ENCODE assay signal across 23 cellular contexts in genomic region chr17:65990593-65990992, GRCh38.
A peak's percentile ranks its signal among the peaks of the same experiment; 100 is the strongest.
DNase-seq lines count a peak whose midpoint lies in the region; ATAC-seq, FAIRE-seq and TF ChIP-seq lines count a peak whose summit lies in the region.
"Had no signal": no experiment of that assay in that cellular context is flagged by ENCODE, and none has a peak within 500 bp of the region (broad histone marks: within the 10 kb centered on the region; RNA-seq: fewer than 3 reads in every experiment).

No MANE protein-coding gene starts in this region.

- no peak overlapping the region for H4K5ac ChIP-seq in H1 (ENCODE audit: insufficient read length, low read depth, low read length)

- H3K56ac ChIP-seq in H1 (replicated peaks; ENCODE audit: insufficient read length, low read depth, low read length), result no peak overlapping the region

- no peak overlapping the region for H3K9ac ChIP-seq in H1 (replicated peaks in 1 of 4; ENCODE audit: extremely low read depth in 1 of 4, low read depth in 3 of 4, low read length in 3 of 4)
- H3K9ac ChIP-seq: BLaER1, SK-N-SH had no signal

- TF ChIP-seq RAD21 in H1 (IDR thresholded peaks at IDR 0.05 in 1 of 2, conservative IDR thresholded peaks at IDR 0.05 in 1 of 2; ENCODE audit: low read depth in 2 of 2, low read length in 2 of 2), result no peak

- no peaks in the 10 kb centered on the region for H3K79me1 ChIP-seq in H1 (ENCODE audit: low read depth, low read length)

- H3K18ac ChIP-seq in H1 (ENCODE audit: extremely low read depth, low read length), result no peak overlapping the region

- H3K36me3 ChIP-seq in right atrium auricular region (no peaks in the 10 kb centered on the region), H1 (ENCODE audit: control insufficient read depth in 2 of 4, insufficient read depth in 4 of 4, low read length in 3 of 4) (no peaks in the 10 kb centered on the region)
- H3K36me3 ChIP-seq: BLaER1 had no signal

- no peaks in the 10 kb centered on the region for H3K23me2 ChIP-seq in H1 (ENCODE audit: low read depth, low read length)

- H2BK20ac ChIP-seq in H1 (ENCODE audit: low read length), result no peak overlapping the region

- no peak for TF ChIP-seq POLR2A in H1 (IDR thresholded peaks at IDR 0.05; ENCODE audit: control extremely low read depth in 1 of 2, low read depth in 2 of 2, low read length in 2 of 2)

- no peak for TF ChIP-seq CTCF in right atrium auricular region (IDR thresholded peaks at IDR 0.05)
- TF ChIP-seq CTCF in H1 (IDR thresholded peaks at IDR 0.05; ENCODE audit: control extremely low read depth in 1 of 3, insufficient read depth in 1 of 3, low read depth in 1 of 3, low read length in 3 of 3), result no peak

- 79% methylated on average over 3 of the region's 3 CpGs; no CpG with 5 or more reads in 1 of the 2 experiments for WGBS in H1 (ENCODE audit: extremely low coverage in 1 of 2, insufficient coverage in 1 of 2, insufficient read length in 1 of 2, insufficient replicate concordance in 2 of 2, low coverage in 1 of 2, low lambda C conversion rate in 2 of 2, missing lambda C conversion rate in 1 of 2), 2 experiments
- WGBS in right cardiac atrium, result 84% methylated on average over 3 of the region's 3 CpGs

- no peak overlapping the region for H2AK5ac ChIP-seq in H1 (ENCODE audit: low read depth, low read length)

- H3K4ac ChIP-seq in H1 (replicated peaks; ENCODE audit: insufficient read length, low read depth, low read length), result no peak overlapping the region

- DNase-seq in Right ventricle myocardium superior (peak; percentile 83), right atrium auricular region (ENCODE audit: low spot score) (no peak), H1 (ENCODE audit: low read depth in 1 of 2, low spot score in 2 of 2) (no peak), right cardiac atrium (peak in 2 of 3 donors; percentile 51 to 58), RKO (ENCODE audit: low spot score) (no peak)
- DNase-seq: CD4-positive, CD25-positive, alpha-beta regulatory T cell; DMS53; GOT3; HCEC 1CT; Kasumi-1; NCI-H1105 treated with DMSO at 0.1 percent for 48 hours; NCI-H146; NCI-H1930; NCI-H2107; NCI-H524; NCI-H774; SK-N-SH; SW 1271 had no signal

- no peak overlapping the region for H3K4me2 ChIP-seq in H1 (ENCODE audit: insufficient read depth in 1 of 2, low read depth in 2 of 2, low read length in 2 of 2)
- H3K4me2 ChIP-seq: BLaER1, SK-N-SH had no signal

- H3K23ac ChIP-seq in H1 (ENCODE audit: insufficient read length), result no peak overlapping the region

- CTCF ChIA-PET in H1 (lab: Charles Lee; ENCODE audit: partially characterized antibody), result no interaction called here

- no peak overlapping the region for H3K14ac ChIP-seq in H1 (ENCODE audit: insufficient read length)

- no peaks in the 10 kb centered on the region for H3K79me2 ChIP-seq in H1 (ENCODE audit: control insufficient read depth in 1 of 2, insufficient read depth in 2 of 2, low read length in 2 of 2)

- POLR2A ChIA-PET in H1 (lab: Charles Lee; ENCODE audit: partially characterized antibody), result no interaction called here

- H3K27ac ChIP-seq in right atrium auricular region (no peak overlapping the region), H1 (ENCODE audit: low read depth, low read length) (no peak overlapping the region), right cardiac atrium (ENCODE audit: low read length) (no peak overlapping the region)
- H3K27ac ChIP-seq: BLaER1, RWPE1 had no signal

- no peak for TF ChIP-seq EP300 in H1 (IDR thresholded peaks at IDR 0.05; ENCODE audit: borderline replicate concordance in 1 of 2, low read depth in 2 of 2, low read length in 2 of 2)

- no peak overlapping the region for H2BK120ac ChIP-seq in H1 (replicated peaks; ENCODE audit: low read depth, low read length)

- H2BK12ac ChIP-seq in H1 (ENCODE audit: low read depth, low read length), result 0 out of 2 replicates have a peak overlapping the region, but pooled peaks have one; percentile 27

- H4K8ac ChIP-seq in H1 (ENCODE audit: extremely low read depth, insufficient read depth, low read length), result no peak overlapping the region

- H2AFZ ChIP-seq in H1 (ENCODE audit: low read length), result peak overlapping the region; percentile 58; the same call in 1 of the 2 replicates

- no peak overlapping the region for H2BK5ac ChIP-seq in H1 (ENCODE audit: low read depth, low read length)

- H4K91ac ChIP-seq in H1 (replicated peaks; ENCODE audit: insufficient read length, low read length), result no peak overlapping the region

- H2BK15ac ChIP-seq in H1 (ENCODE audit: low read length), result no peak overlapping the region

- no peaks in the 10 kb centered on the region for H3K4me1 ChIP-seq in right atrium auricular region
- H3K4me1 ChIP-seq in H1 (replicated peaks in 1 of 4; ENCODE audit: control insufficient read depth in 3 of 4, insufficient read depth in 4 of 4, low read length in 3 of 4), result peaks cover 0 to 5% (median 0%) of the 10 kb centered on the region in 4 experiments; a peak in 1 of 7 replicates
- H3K4me1 ChIP-seq in right cardiac atrium (ENCODE audit: control insufficient read depth, insufficient read depth, low read length), result no peaks in the 10 kb centered on the region
- H3K4me1 ChIP-seq: BLaER1 had no signal

- ATAC-seq in Right ventricle myocardium superior (ENCODE audit: poor library complexity) (peak; percentile 99), right cardiac atrium (peak in 1 of 2 donors; percentile 56), HG02678 (IDR thresholded peaks at IDR 0.05; ENCODE audit: unreplicated experiment) (no peak), GM18870 (IDR thresholded peaks at IDR 0.05; ENCODE audit: unreplicated experiment) (no peak)
- ATAC-seq: HepG2 had no signal

- no peaks in the 10 kb centered on the region for H4K20me1 ChIP-seq in H1 (replicated peaks in 1 of 2; ENCODE audit: control insufficient read depth in 1 of 2, insufficient read depth in 2 of 2, low read length in 2 of 2)
- H4K20me1 ChIP-seq: BLaER1 had no signal

- no peaks in the 10 kb centered on the region for H3K27me3 ChIP-seq in right atrium auricular region
- H3K27me3 ChIP-seq in H1 (replicated peaks in 1 of 4; ENCODE audit: control insufficient read depth in 3 of 4, extremely low read depth in 1 of 4, insufficient read depth in 3 of 4, low read length in 3 of 4), result no peaks in the 10 kb centered on the region
- H3K27me3 ChIP-seq in right cardiac atrium (ENCODE audit: control insufficient read depth, insufficient read depth), result no peaks in the 10 kb centered on the region
- H3K27me3 ChIP-seq: BLaER1 had no signal

- intact Hi-C loops in Right ventricle myocardium superior (cut with DNase I) (no loop called here), right cardiac atrium (cut with DNase I) (no loop called here)

- H3K4me3 ChIP-seq in right atrium auricular region, result no peak overlapping the region
- no peak overlapping the region for H3K4me3 ChIP-seq in H1 (ENCODE audit: extremely low read depth in 1 of 4, insufficient read depth in 2 of 4, low read depth in 3 of 4, low read length in 4 of 4)
- no peak overlapping the region for H3K4me3 ChIP-seq in right cardiac atrium (ENCODE audit: low read length)
- H3K4me3 ChIP-seq: BLaER1 had no signal

- peaks cover 0 to 21% of the 10 kb centered on the region in 2 donors for H3K9me3 ChIP-seq in right atrium auricular region
- no peaks in the 10 kb centered on the region; a peak in 1 of 4 replicates for H3K9me3 ChIP-seq in H1 (ENCODE audit: insufficient read depth in 2 of 2, low read depth in 1 of 2, low read length in 1 of 2)
- peaks cover 3% of the 10 kb centered on the region for H3K9me3 ChIP-seq in right cardiac atrium (ENCODE audit: control insufficient read depth, low read length)

- no peak for FAIRE-seq in H1 (lab: Jason Lieb, UNC)
- FAIRE-seq: HepG2 had no signal

TF ChIP-seq in H1, 55 proteins besides CTCF, POLR2A, EP300 and RAD21:
- TF ChIP-seq ATF2 (IDR thresholded peaks at IDR 0.05; ENCODE audit: low read length) (no peak), BACH1 (IDR thresholded peaks at IDR 0.05; ENCODE audit: low read length) (no peak), RFX5 (IDR thresholded peaks at IDR 0.05; ENCODE audit: borderline replicate concordance, low read depth, low read length) (no peak), RNF2 (IDR thresholded peaks at IDR 0.05; ENCODE audit: borderline replicate concordance, low read depth, low read length, missing control alignments, poor library complexity, severe bottlenecking) (no peak), GTF2F1 (IDR thresholded peaks at IDR 0.05; ENCODE audit: borderline replicate concordance, low read depth, low read length) (no peak), KDM4A (IDR thresholded peaks at IDR 0.05; ENCODE audit: low read depth, low read length, severe bottlenecking) (no peak), CHD1 (IDR thresholded peaks at IDR 0.05; ENCODE audit: low read depth, low read length) (no peak), EGR1 (IDR thresholded peaks at IDR 0.05; ENCODE audit: borderline replicate concordance, low read depth, low read length) (no peak), CHD2 (IDR thresholded peaks at IDR 0.05; ENCODE audit: low read length) (no peak), MAFK (IDR thresholded peaks at IDR 0.05; ENCODE audit: low read depth, low read length) (no peak), TAF7 (optimal IDR thresholded peaks at IDR 0.05; ENCODE audit: borderline replicate concordance, low read depth, low read length) (no peak), E2F6 (IDR thresholded peaks at IDR 0.05) (no peak), BCL11A (IDR thresholded peaks at IDR 0.05; ENCODE audit: low read depth in 2 of 2, low read length in 2 of 2) (no peak)

Comparison
In these comparisons a context has a peak if more than half of its experiments do, and no peak if none do; other contexts are left out.
1. DNase-seq: peak in Right ventricle myocardium superior (single experiment) and right cardiac atrium (2 of 3); none in right atrium auricular region (single experiment), H1 (0 of 2) and RKO (single experiment).